Comparison of ENCODE assay signal across 1 cellular context in the genomic region with DNA sequence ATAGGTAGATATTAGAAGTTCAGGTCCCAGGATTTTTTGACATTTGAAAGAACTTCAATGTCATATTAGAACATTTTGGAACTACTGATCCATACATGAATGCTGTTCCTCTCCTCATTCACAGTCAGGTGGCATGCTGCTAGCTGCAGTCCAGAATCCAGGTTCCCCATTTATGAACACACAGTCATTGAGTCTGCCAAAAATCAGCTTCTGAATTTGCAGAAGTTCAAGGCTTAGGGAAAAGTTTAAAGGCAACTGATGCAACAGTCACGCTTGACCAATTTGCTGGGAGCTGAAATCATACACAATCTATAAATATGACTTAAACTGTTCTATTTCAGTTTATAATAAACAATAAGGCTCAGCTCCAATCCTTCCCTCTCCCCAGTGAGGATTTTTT.
TF ChIP-seq lines count a peak whose summit lies in the region.

No MANE protein-coding gene starts in this region.

TF ChIP-seq in HepG2, 621 proteins besides CTCF, POLR2A, EP300 and RAD21 (continued from another document):
- TF ChIP-seq, protein P1, sequence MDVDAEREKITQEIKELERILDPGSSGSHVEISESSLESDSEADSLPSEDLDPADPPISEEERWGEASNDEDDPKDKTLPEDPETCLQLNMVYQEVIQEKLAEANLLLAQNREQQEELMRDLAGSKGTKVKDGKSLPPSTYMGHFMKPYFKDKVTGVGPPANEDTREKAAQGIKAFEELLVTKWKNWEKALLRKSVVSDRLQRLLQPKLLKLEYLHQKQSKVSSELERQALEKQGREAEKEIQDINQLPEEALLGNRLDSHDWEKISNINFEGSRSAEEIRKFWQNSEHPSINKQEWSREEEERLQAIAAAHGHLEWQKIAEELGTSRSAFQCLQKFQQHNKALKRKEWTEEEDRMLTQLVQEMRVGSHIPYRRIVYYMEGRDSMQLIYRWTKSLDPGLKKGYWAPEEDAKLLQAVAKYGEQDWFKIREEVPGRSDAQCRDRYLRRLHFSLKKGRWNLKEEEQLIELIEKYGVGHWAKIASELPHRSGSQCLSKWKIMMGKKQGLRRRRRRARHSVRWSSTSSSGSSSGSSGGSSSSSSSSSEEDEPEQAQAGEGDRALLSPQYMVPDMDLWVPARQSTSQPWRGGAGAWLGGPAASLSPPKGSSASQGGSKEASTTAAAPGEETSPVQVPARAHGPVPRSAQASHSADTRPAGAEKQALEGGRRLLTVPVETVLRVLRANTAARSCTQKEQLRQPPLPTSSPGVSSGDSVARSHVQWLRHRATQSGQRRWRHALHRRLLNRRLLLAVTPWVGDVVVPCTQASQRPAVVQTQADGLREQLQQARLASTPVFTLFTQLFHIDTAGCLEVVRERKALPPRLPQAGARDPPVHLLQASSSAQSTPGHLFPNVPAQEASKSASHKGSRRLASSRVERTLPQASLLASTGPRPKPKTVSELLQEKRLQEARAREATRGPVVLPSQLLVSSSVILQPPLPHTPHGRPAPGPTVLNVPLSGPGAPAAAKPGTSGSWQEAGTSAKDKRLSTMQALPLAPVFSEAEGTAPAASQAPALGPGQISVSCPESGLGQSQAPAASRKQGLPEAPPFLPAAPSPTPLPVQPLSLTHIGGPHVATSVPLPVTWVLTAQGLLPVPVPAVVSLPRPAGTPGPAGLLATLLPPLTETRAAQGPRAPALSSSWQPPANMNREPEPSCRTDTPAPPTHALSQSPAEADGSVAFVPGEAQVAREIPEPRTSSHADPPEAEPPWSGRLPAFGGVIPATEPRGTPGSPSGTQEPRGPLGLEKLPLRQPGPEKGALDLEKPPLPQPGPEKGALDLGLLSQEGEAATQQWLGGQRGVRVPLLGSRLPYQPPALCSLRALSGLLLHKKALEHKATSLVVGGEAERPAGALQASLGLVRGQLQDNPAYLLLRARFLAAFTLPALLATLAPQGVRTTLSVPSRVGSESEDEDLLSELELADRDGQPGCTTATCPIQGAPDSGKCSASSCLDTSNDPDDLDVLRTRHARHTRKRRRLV (CRISPR knock-in tag; IDR thresholded peaks at IDR 0.05) = no peak
- TF ChIP-seq, protein P2, sequence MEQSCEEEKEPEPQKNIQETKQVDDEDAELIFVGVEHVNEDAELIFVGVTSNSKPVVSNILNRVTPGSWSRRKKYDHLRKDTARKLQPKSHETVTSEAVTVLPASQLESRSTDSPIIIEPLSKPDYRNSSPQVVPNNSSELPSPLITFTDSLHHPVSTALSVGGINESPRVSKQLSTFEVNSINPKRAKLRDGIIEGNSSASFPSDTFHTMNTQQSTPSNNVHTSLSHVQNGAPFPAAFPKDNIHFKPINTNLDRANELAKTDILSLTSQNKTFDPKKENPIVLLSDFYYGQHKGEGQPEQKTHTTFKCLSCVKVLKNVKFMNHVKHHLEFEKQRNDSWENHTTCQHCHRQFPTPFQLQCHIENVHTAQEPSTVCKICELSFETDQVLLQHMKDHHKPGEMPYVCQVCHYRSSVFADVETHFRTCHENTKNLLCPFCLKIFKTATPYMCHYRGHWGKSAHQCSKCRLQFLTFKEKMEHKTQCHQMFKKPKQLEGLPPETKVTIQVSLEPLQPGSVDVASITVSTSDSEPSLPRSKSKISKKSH (CRISPR knock-in tag; IDR thresholded peaks at IDR 0.05; ENCODE audit: borderline replicate concordance) = no peak
- no peak for TF ChIP-seq THAP11 (CRISPR knock-in tag; IDR thresholded peaks at IDR 0.05)
- TF ChIP-seq HDAC2 (CRISPR knock-in tag; IDR thresholded peaks at IDR 0.05) = no peak
- no peak for TF ChIP-seq SMARCC2 (IDR thresholded peaks at IDR 0.05)
- TF ChIP-seq, protein P3, sequence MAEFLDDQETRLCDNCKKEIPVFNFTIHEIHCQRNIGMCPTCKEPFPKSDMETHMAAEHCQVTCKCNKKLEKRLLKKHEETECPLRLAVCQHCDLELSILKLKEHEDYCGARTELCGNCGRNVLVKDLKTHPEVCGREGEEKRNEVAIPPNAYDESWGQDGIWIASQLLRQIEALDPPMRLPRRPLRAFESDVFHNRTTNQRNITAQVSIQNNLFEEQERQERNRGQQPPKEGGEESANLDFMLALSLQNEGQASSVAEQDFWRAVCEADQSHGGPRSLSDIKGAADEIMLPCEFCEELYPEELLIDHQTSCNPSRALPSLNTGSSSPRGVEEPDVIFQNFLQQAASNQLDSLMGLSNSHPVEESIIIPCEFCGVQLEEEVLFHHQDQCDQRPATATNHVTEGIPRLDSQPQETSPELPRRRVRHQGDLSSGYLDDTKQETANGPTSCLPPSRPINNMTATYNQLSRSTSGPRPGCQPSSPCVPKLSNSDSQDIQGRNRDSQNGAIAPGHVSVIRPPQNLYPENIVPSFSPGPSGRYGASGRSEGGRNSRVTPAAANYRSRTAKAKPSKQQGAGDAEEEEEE (CRISPR knock-in tag; IDR thresholded peaks at IDR 0.05; ENCODE audit: borderline replicate concordance) = no peak
- TF ChIP-seq, protein P4, sequence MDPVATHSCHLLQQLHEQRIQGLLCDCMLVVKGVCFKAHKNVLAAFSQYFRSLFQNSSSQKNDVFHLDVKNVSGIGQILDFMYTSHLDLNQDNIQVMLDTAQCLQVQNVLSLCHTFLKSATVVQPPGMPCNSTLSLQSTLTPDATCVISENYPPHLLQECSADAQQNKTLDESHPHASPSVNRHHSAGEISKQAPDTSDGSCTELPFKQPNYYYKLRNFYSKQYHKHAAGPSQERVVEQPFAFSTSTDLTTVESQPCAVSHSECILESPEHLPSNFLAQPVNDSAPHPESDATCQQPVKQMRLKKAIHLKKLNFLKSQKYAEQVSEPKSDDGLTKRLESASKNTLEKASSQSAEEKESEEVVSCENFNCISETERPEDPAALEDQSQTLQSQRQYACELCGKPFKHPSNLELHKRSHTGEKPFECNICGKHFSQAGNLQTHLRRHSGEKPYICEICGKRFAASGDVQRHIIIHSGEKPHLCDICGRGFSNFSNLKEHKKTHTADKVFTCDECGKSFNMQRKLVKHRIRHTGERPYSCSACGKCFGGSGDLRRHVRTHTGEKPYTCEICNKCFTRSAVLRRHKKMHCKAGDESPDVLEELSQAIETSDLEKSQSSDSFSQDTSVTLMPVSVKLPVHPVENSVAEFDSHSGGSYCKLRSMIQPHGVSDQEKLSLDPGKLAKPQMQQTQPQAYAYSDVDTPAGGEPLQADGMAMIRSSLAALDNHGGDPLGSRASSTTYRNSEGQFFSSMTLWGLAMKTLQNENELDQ (CRISPR knock-in tag; IDR thresholded peaks at IDR 0.05; ENCODE audit: borderline replicate concordance) = no peak
- TF ChIP-seq SMARCE1 (IDR thresholded peaks at IDR 0.05; ENCODE audit: borderline replicate concordance) = no peak
- TF ChIP-seq ZNF589 (CRISPR knock-in tag; conservative IDR thresholded peaks at IDR 0.05) = no peak
- TF ChIP-seq, protein P5, sequence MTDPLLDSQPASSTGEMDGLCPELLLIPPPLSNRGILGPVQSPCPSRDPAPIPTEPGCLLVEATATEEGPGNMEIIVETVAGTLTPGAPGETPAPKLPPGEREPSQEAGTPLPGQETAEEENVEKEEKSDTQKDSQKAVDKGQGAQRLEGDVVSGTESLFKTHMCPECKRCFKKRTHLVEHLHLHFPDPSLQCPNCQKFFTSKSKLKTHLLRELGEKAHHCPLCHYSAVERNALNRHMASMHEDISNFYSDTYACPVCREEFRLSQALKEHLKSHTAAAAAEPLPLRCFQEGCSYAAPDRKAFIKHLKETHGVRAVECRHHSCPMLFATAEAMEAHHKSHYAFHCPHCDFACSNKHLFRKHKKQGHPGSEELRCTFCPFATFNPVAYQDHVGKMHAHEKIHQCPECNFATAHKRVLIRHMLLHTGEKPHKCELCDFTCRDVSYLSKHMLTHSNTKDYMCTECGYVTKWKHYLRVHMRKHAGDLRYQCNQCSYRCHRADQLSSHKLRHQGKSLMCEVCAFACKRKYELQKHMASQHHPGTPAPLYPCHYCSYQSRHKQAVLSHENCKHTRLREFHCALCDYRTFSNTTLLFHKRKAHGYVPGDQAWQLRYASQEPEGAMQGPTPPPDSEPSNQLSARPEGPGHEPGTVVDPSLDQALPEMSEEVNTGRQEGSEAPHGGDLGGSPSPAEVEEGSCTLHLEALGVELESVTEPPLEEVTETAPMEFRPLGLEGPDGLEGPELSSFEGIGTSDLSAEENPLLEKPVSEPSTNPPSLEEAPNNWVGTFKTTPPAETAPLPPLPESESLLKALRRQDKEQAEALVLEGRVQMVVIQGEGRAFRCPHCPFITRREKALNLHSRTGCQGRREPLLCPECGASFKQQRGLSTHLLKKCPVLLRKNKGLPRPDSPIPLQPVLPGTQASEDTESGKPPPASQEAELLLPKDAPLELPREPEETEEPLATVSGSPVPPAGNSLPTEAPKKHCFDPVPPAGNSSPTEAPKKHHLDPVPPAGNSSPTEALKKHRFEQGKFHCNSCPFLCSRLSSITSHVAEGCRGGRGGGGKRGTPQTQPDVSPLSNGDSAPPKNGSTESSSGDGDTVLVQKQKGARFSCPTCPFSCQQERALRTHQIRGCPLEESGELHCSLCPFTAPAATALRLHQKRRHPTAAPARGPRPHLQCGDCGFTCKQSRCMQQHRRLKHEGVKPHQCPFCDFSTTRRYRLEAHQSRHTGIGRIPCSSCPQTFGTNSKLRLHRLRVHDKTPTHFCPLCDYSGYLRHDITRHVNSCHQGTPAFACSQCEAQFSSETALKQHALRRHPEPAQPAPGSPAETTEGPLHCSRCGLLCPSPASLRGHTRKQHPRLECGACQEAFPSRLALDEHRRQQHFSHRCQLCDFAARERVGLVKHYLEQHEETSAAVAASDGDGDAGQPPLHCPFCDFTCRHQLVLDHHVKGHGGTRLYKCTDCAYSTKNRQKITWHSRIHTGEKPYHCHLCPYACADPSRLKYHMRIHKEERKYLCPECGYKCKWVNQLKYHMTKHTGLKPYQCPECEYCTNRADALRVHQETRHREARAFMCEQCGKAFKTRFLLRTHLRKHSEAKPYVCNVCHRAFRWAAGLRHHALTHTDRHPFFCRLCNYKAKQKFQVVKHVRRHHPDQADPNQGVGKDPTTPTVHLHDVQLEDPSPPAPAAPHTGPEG (CRISPR knock-in tag; IDR thresholded peaks at IDR 0.05) = no peak
- no peak for TF ChIP-seq ZNF768 (CRISPR knock-in tag; IDR thresholded peaks at IDR 0.05)
- no peak for TF ChIP-seq SRF (IDR thresholded peaks at IDR 0.05; ENCODE audit: low read depth, low read length)
